In genomic region chr1:161863549-161863948, GRCh38 we compare ENCODE assay signal across 21 cellular contexts.
A peak's percentile ranks its signal among the peaks of the same experiment; 100 is the strongest.
DNase-seq lines count a peak whose midpoint lies in the region; ATAC-seq, FAIRE-seq and TF ChIP-seq lines count a peak whose summit lies in the region.
"Had no signal": no experiment of that assay in that cellular context is flagged by ENCODE, and none has a peak within 500 bp of the region (broad histone marks: within the 10 kb centered on the region; RNA-seq: fewer than 3 reads in every experiment).

No MANE protein-coding gene starts in this region.

- H3K4me3 ChIP-seq in fibroblast of villous mesenchyme (ENCODE audit: low read depth, low read length) (no peak overlapping the region), pancreas (no peak overlapping the region), tibial artery (no peak overlapping the region)
- H3K4me3 ChIP-seq: GM23338 had no signal

- H3K27me3 ChIP-seq in pancreas (no peaks in the 10 kb centered on the region), tibial artery (no peaks in the 10 kb centered on the region)

- no peaks in the 10 kb centered on the region for H3K36me3 ChIP-seq in pancreas
- peaks cover 5 to 26% (median 5%) of the 10 kb centered on the region in 3 donors for H3K36me3 ChIP-seq in tibial artery

- POLR2A ChIA-PET in RWPE1 (lab: Yijun Ruan, JAX; ENCODE audit: low non-redundant PET): no interaction called here

- DNase-seq in D721Med (ENCODE audit: insufficient read length, low spot score) (no peak), fibroblast of villous mesenchyme (ENCODE audit: low read depth) (peak; percentile 75), pancreas (no peak), tibial artery (no peak), RWPE1 (ENCODE audit: low spot score) (no peak)
- DNase-seq: 8988T; C1 segment of cervical spinal cord; Calu3; CD4-positive, alpha-beta memory T cell; COR-L47; DMS153; DND-41; H9; HFFc6 had no signal

- FAIRE-seq in D721Med (lab: Jason Lieb, UNC): peak; percentile 25
- FAIRE-seq in TTC549 (lab: Jason Lieb, UNC): peak; percentile 81
- FAIRE-seq in pancreas (lab: Jason Lieb, UNC): peak; percentile 39
- FAIRE-seq: G401.6, GM18507 had no signal

- H3K27ac ChIP-seq in pancreas: no peak overlapping the region
- no peak overlapping the region for H3K27ac ChIP-seq in tibial artery
- no peak overlapping the region for H3K27ac ChIP-seq in RWPE1

- ATAC-seq in pancreas (no peak), GM18502 (IDR thresholded peaks at IDR 0.05; ENCODE audit: poor library complexity, unreplicated experiment) (no peak), HG03095 (IDR thresholded peaks at IDR 0.05; ENCODE audit: unreplicated experiment) (no peak)
- ATAC-seq: GM23338, HCT116 had no signal

- CTCF ChIA-PET in RWPE1 (lab: Yijun Ruan, JAX): interaction anchor here (1.6 kb wide), 1 partner anchor 173 kb away, joined by 8 read pairs; no protein-coding TSS in a partner anchor

- TF ChIP-seq CTCF in D721Med (IDR thresholded peaks at IDR 0.05; ENCODE audit: insufficient read depth, missing control alignments) (no peak), fibroblast of villous mesenchyme (IDR thresholded peaks at IDR 0.05; ENCODE audit: insufficient read depth, low read depth, low read length) (no peak), pancreas (IDR thresholded peaks at IDR 0.05) (no peak), tibial artery (IDR thresholded peaks at IDR 0.05) (no peak), RWPE1 (conservative IDR thresholded peaks at IDR 0.05; ENCODE audit: low read depth) (no peak)

- H3K9me3 ChIP-seq in pancreas (no peaks in the 10 kb centered on the region), tibial artery (no peaks in the 10 kb centered on the region)

- intact Hi-C loops in pancreas (cut with DNase I): no loop called here
- intact Hi-C loops in tibial artery (cut with DNase I; ENCODE audit: low total_unique reads): no loop called here

- peaks cover 0 to 4% (median 0%) of the 10 kb centered on the region in 3 donors for H3K4me1 ChIP-seq in pancreas
- H3K4me1 ChIP-seq in tibial artery: peaks cover 0 to 8% (median 0%) of the 10 kb centered on the region in 4 donors
